ENCODE assay signal across 2 cellular contexts in genomic region chr19:22052644-22053013, GRCh38.
TF ChIP-seq lines count a peak whose summit lies in the region.

No MANE protein-coding gene starts in this region.

TF ChIP-seq in K562, 482 proteins besides CTCF, POLR2A, EP300 and RAD21 (continued from another document):
- TF ChIP-seq RBFOX2 (IDR thresholded peaks at IDR 0.05; ENCODE audit: low read depth, low read length) (peak; percentile 70), CBX8 (IDR thresholded peaks at IDR 0.05; ENCODE audit: borderline replicate concordance, extremely low read depth, low read depth, low read length, poor library complexity, severe bottlenecking) (no peak)

TF ChIP-seq in WTC11, 78 proteins besides CTCF, POLR2A, EP300 and RAD21 (continued from another document):
- TF ChIP-seq FOXP4 (CRISPR knock-in tag; IDR thresholded peaks at IDR 0.05): no peak
- no peak for TF ChIP-seq CREM (CRISPR knock-in tag; IDR thresholded peaks at IDR 0.05)
- TF ChIP-seq ZNF232 (CRISPR knock-in tag; IDR thresholded peaks at IDR 0.05): no peak
- no peak for TF ChIP-seq FOXP1 (CRISPR knock-in tag; IDR thresholded peaks at IDR 0.05; ENCODE audit: borderline replicate concordance)
- no peak for TF ChIP-seq MAX (CRISPR knock-in tag; IDR thresholded peaks at IDR 0.05)
- no peak for TF ChIP-seq MXD4 (CRISPR knock-in tag; IDR thresholded peaks at IDR 0.05; ENCODE audit: borderline replicate concordance)
- no peak for TF ChIP-seq ZNF671 (CRISPR knock-in tag; IDR thresholded peaks at IDR 0.05)
- TF ChIP-seq NR2C2 (CRISPR knock-in tag; IDR thresholded peaks at IDR 0.05): no peak
- TF ChIP-seq IRF2 (CRISPR knock-in tag; IDR thresholded peaks at IDR 0.05; ENCODE audit: borderline replicate concordance, low read depth): no peak
- no peak for TF ChIP-seq ZMAT4 (CRISPR knock-in tag; IDR thresholded peaks at IDR 0.05)
- no peak for TF ChIP-seq FOXK1 (CRISPR knock-in tag; IDR thresholded peaks at IDR 0.05)
